In genomic region chr9:13266172-13266571, GRCh38 we compare ENCODE assay signal across 19 cellular contexts. TPM values are rescaled to one million over a fixed set of nuclear protein-coding genes. Genes with fewer than 3 reads are reported as not detected.
DNase-seq lines count a peak whose midpoint lies in the region; ATAC-seq, FAIRE-seq and TF ChIP-seq lines count a peak whose summit lies in the region.
"Had no signal": no experiment of that assay in that cellular context is flagged by ENCODE, and none has a peak within 500 bp of the region (broad histone marks: within the 10 kb centered on the region; RNA-seq: fewer than 3 reads in every experiment).

No MANE protein-coding gene starts in this region.

- peaks cover 14% of the 10 kb centered on the region for H3K79me1 ChIP-seq in mesenchymal stem cell (replicated peaks; ENCODE audit: low read length, poor library complexity, severe bottlenecking)

- H3K27me3 ChIP-seq in bronchial epithelial cell (ENCODE audit: control insufficient read depth, insufficient read depth, low read length), result no peaks in the 10 kb centered on the region
- H3K27me3 ChIP-seq in mesenchymal stem cell (ENCODE audit: control insufficient read depth in 1 of 2, insufficient read depth in 1 of 2, low read length in 2 of 2), result no peaks in the 10 kb centered on the region
- H3K27me3 ChIP-seq in uterus, result no peaks in the 10 kb centered on the region
- H3K27me3 ChIP-seq: Peyer's patch had no signal

- no peak overlapping the region for H2BK120ac ChIP-seq in mesenchymal stem cell (ENCODE audit: low read depth, low read length)

- no peak overlapping the region for H2AK5ac ChIP-seq in mesenchymal stem cell (ENCODE audit: low read length, severe bottlenecking)

- H3K27ac ChIP-seq in mesenchymal stem cell (ENCODE audit: low read length, poor library complexity, severe bottlenecking) (no peak overlapping the region), uterus (peak overlapping the region; percentile 51 to 64)
- H3K27ac ChIP-seq: HL-60, Peyer's patch had no signal

- no peak overlapping the region for H2BK15ac ChIP-seq in mesenchymal stem cell (ENCODE audit: low read depth, poor library complexity, severe bottlenecking)

- H3K23ac ChIP-seq in mesenchymal stem cell (ENCODE audit: low read length in 2 of 2), result no peak overlapping the region

- H3K4me3 ChIP-seq in bronchial epithelial cell (ENCODE audit: low read depth, low read length) (no peak overlapping the region), mesenchymal stem cell (ENCODE audit: insufficient read depth in 1 of 2, low read depth in 1 of 2, low read length in 2 of 2) (no peak overlapping the region), uterus (no peak overlapping the region)
- H3K4me3 ChIP-seq: coronary artery, GM23338, Peyer's patch had no signal

- no peak overlapping the region for H2BK12ac ChIP-seq in mesenchymal stem cell (ENCODE audit: low read length in 2 of 2)

- no peak overlapping the region for H2AFZ ChIP-seq in mesenchymal stem cell (ENCODE audit: low read depth, low read length)
- H2AFZ ChIP-seq: GM23338 had no signal

- H3K14ac ChIP-seq in mesenchymal stem cell (ENCODE audit: low read length in 2 of 2), result no peak overlapping the region

- no peak for TF ChIP-seq POLR2A in uterus (IDR thresholded peaks at IDR 0.05)

- no peak for FAIRE-seq in bronchial epithelial cell (lab: Jason Lieb, UNC)
- FAIRE-seq: GM19239 had no signal

- no peak overlapping the region for H3K4me2 ChIP-seq in mesenchymal stem cell (ENCODE audit: low read length, poor library complexity, severe bottlenecking)
- H3K4me2 ChIP-seq: GM23338 had no signal

- no peak overlapping the region for H4K91ac ChIP-seq in mesenchymal stem cell (ENCODE audit: low read length)

- peak; percentile 68 for ATAC-seq in Right ventricle myocardium inferior
- no peak for ATAC-seq in GM18861 (IDR thresholded peaks at IDR 0.05; ENCODE audit: unreplicated experiment)
- ATAC-seq: GM23338 had no signal

- H3K18ac ChIP-seq in mesenchymal stem cell (ENCODE audit: low read depth in 1 of 2, low read length in 2 of 2), result no peak overlapping the region

- no peak overlapping the region for H2BK5ac ChIP-seq in mesenchymal stem cell (ENCODE audit: low read depth, low read length, poor library complexity, severe bottlenecking)

- H4K8ac ChIP-seq in mesenchymal stem cell (ENCODE audit: low read length), result no peak overlapping the region

- no peak overlapping the region for H3K4ac ChIP-seq in mesenchymal stem cell (ENCODE audit: low read depth in 1 of 2, low read length in 2 of 2)

- H3K4me1 ChIP-seq in mesenchymal stem cell (ENCODE audit: control insufficient read depth, insufficient read depth, low read depth, low read length) (peaks cover 3% of the 10 kb centered on the region), uterus (no peaks in the 10 kb centered on the region)
- H3K4me1 ChIP-seq: Peyer's patch had no signal

- peak overlapping the region; percentile 37 for H3K9ac ChIP-seq in mesenchymal stem cell (ENCODE audit: low read length)

- intact Hi-C loops in Right ventricle myocardium inferior (cut with DNase I) (no loop called here), cardiac septum (cut with DNase I) (no loop called here), uterus (cut with DNase I; ENCODE audit: low total_unique reads) (no loop called here)

- TF ChIP-seq CTCF in bronchial epithelial cell (IDR thresholded peaks at IDR 0.05; ENCODE audit: insufficient read depth, low read length, severe bottlenecking), result no peak
- TF ChIP-seq CTCF in uterus (IDR thresholded peaks at IDR 0.05), result no peak

- WGBS in mesenchymal stem cell, result 60% methylated on average over 2 of the region's 2 CpGs

- H3K36me3 ChIP-seq in bronchial epithelial cell (ENCODE audit: control insufficient read depth, insufficient read depth, low read length), result no peaks in the 10 kb centered on the region
- no peaks in the 10 kb centered on the region for H3K36me3 ChIP-seq in mesenchymal stem cell (ENCODE audit: control insufficient read depth in 1 of 2, insufficient read depth in 2 of 2, low read depth in 1 of 2, low read length in 2 of 2)
- H3K36me3 ChIP-seq in uterus, result no peaks in the 10 kb centered on the region
- H3K36me3 ChIP-seq: Peyer's patch had no signal

- DNase-seq in Right ventricle myocardium inferior (ENCODE audit: missing footprints) (no peak), cardiac septum (ENCODE audit: low spot score) (no peak), bronchial epithelial cell (ENCODE audit: low read depth) (peak; percentile 7), mesenchymal stem cell (peak; percentile 43), uterus (no peak)
- DNase-seq in activated CD4-positive, alpha-beta T cell treated with anti-CD3 and anti-CD28 coated beads, Interleukin-2, amount 50 U/mL, for 48 hours, result no peak
- no peak for DNase-seq in stimulated activated CD4-positive, alpha-beta T cell treated with anti-CD3 and anti-CD28 coated beads, Interleukin-12 subunit alpha, Interleukin-12 subunit beta, amount 100 ng/mL, for 4 hours
- DNase-seq: activated CD4-positive, alpha-beta T cell treated with anti-CD3 and anti-CD28 coated beads, Interleukin-2, amount 50 U/mL, for 1 hour; activated effector memory CD4-positive, alpha-beta T cell treated with anti-CD3 and anti-CD28 coated beads, Interleukin-2, amount 50 U/mL, for 16 hours; left cardiac atrium; MM.1S; nephron progenitor cell; Peyer's patch; stimulated activated CD4-positive, alpha-beta T cell treated with anti-CD3 and anti-CD28 coated beads, Interleukin-15, amount 100 ng/mL, for 24 hours had no signal

- H3K9me3 ChIP-seq in mesenchymal stem cell (ENCODE audit: control insufficient read depth, low read length) (no peaks in the 10 kb centered on the region), uterus (no peaks in the 10 kb centered on the region)
- H3K9me3 ChIP-seq: Peyer's patch had no signal

RNA-seq across cellular contexts. Expression of gene MPDZ, which starts 13.3 kb away (rescaled TPM):
- total RNA-seq in Right ventricle myocardium inferior (62.6 TPM), cardiac septum (97.3 TPM), bronchial epithelial cell (9.2 and 14.0 TPM in 2 replicates), uterus (10 to 100 TPM; 52.9 to 84.6 (median 78.5) TPM)
- 21.5 TPM for polyA plus RNA-seq in mesenchymal stem cell (2013, experiment 1 of 2)
- 22.9 TPM for polyA plus RNA-seq in mesenchymal stem cell (2013, experiment 2 of 2)

Comparison
In these comparisons a context has a peak if more than half of its experiments do, and no peak if none do; other contexts are left out.
1. DNase-seq: peak in bronchial epithelial cell (single experiment) and mesenchymal stem cell (single experiment); none in Right ventricle myocardium inferior (single experiment), cardiac septum (single experiment), uterus (0 of 2), activated CD4-positive, alpha-beta T cell treated with anti-CD3 and anti-CD28 coated beads, Interleukin-2, amount 50 U/mL, for 48 hours (0 of 2) and stimulated activated CD4-positive, alpha-beta T cell treated with anti-CD3 and anti-CD28 coated beads, Interleukin-12 subunit alpha, Interleukin-12 subunit beta, amount 100 ng/mL, for 4 hours (single experiment).